In genomic region chr2:219462349-219462748, GRCh38 we compare ENCODE assay signal across 24 cellular contexts. TPM values are rescaled to one million over a fixed set of nuclear protein-coding genes. Genes with fewer than 3 reads are reported as not detected.
DNase-seq lines count a peak whose midpoint lies in the region; ATAC-seq and TF ChIP-seq lines count a peak whose summit lies in the region.
"Had no signal": no experiment of that assay in that cellular context is flagged by ENCODE, and none has a peak within 500 bp of the region (broad histone marks: within the 10 kb centered on the region; RNA-seq: fewer than 3 reads in every experiment).

No MANE protein-coding gene starts in this region.

- H3K36me3 ChIP-seq in esophagus muscularis mucosa (peaks cover 14 to 47% (median 29%) of the 10 kb centered on the region in 4 donors), tibial artery (peaks cover 59 to 65% (median 60%) of the 10 kb centered on the region in 3 donors)

- peaks cover 37% of the 10 kb centered on the region for H3K4me1 Mint-ChIP-seq in activated CD8-positive, alpha-beta T cell treated with anti-CD3 and anti-CD28 coated beads, Interleukin-2, amount 10 ng/mL, durations not matched to agents 7 days and 5 days (ENCODE audit: low read depth)
- peaks cover 14% of the 10 kb centered on the region for H3K4me1 Mint-ChIP-seq in activated CD8-positive, alpha-beta T cell treated with anti-CD3 and anti-CD28 coated beads for 36 hours (ENCODE audit: low read depth)
- H3K4me1 Mint-ChIP-seq in osteocyte (ENCODE audit: unreplicated experiment) (peaks cover 27% of the 10 kb centered on the region), nephron progenitor cell (peaks cover 47% of the 10 kb centered on the region)
- H3K4me1 Mint-ChIP-seq: IgD-negative memory B cell had no signal

- POLR2A ChIA-PET in activated CD8-positive, alpha-beta T cell treated with anti-CD3 and anti-CD28 coated beads, Interleukin-2, amount 10 ng/mL, durations not matched to agents 7 days and 5 days (lab: Charles Lee), result no interaction called here
- POLR2A ChIA-PET in activated CD8-positive, alpha-beta T cell treated with anti-CD3 and anti-CD28 coated beads for 36 hours (lab: Charles Lee), result no interaction called here

- intact Hi-C loops in activated CD8-positive, alpha-beta T cell treated with anti-CD3 and anti-CD28 coated beads for 36 hours (cut with micrococcal nuclease), result no loop called here
- intact Hi-C loops in esophagus muscularis mucosa (cut with DNase I) (no loop called here), tibial artery (cut with DNase I; ENCODE audit: low total_unique reads) (no loop called here)

- H3K4me1 ChIP-seq in esophagus muscularis mucosa, result peaks cover 47 to 100% (median 99%) of the 10 kb centered on the region in 4 donors
- H3K4me1 ChIP-seq in tibial artery, result peaks cover 5 to 97% (median 87%) of the 10 kb centered on the region in 4 donors

- no peak for TF ChIP-seq EP300 in esophagus muscularis mucosa (IDR thresholded peaks at IDR 0.05)

- H3K36me3 Mint-ChIP-seq in activated CD8-positive, alpha-beta T cell treated with anti-CD3 and anti-CD28 coated beads, Interleukin-2, amount 10 ng/mL, durations not matched to agents 7 days and 5 days (ENCODE audit: low read depth), result no peaks in the 10 kb centered on the region
- no peaks in the 10 kb centered on the region for H3K36me3 Mint-ChIP-seq in activated CD8-positive, alpha-beta T cell treated with anti-CD3 and anti-CD28 coated beads for 36 hours (ENCODE audit: low read depth)
- H3K36me3 Mint-ChIP-seq in osteocyte (ENCODE audit: unreplicated experiment), result no peaks in the 10 kb centered on the region
- H3K36me3 Mint-ChIP-seq in nephron progenitor cell (ENCODE audit: low read depth), result peaks cover 6% of the 10 kb centered on the region
- H3K36me3 Mint-ChIP-seq: CD4-positive, CD25-positive, alpha-beta regulatory T cell had no signal

- no peaks in the 10 kb centered on the region for H3K27me3 Mint-ChIP-seq in activated CD8-positive, alpha-beta T cell treated with anti-CD3 and anti-CD28 coated beads, Interleukin-2, amount 10 ng/mL, durations not matched to agents 7 days and 5 days (ENCODE audit: low read depth)
- no peaks in the 10 kb centered on the region for H3K27me3 Mint-ChIP-seq in activated CD8-positive, alpha-beta T cell treated with anti-CD3 and anti-CD28 coated beads for 36 hours
- H3K27me3 Mint-ChIP-seq in osteocyte (ENCODE audit: unreplicated experiment) (no peaks in the 10 kb centered on the region), nephron progenitor cell (ENCODE audit: low read depth, poor library complexity) (no peaks in the 10 kb centered on the region)
- H3K27me3 Mint-ChIP-seq: CD4-positive, CD25-positive, alpha-beta regulatory T cell had no signal

- no peak overlapping the region for H3K4me3 Mint-ChIP-seq in activated CD8-positive, alpha-beta T cell treated with anti-CD3 and anti-CD28 coated beads, Interleukin-2, amount 10 ng/mL, durations not matched to agents 7 days and 5 days
- H3K4me3 Mint-ChIP-seq in activated CD8-positive, alpha-beta T cell treated with anti-CD3 and anti-CD28 coated beads for 36 hours, result no peak overlapping the region
- H3K4me3 Mint-ChIP-seq in osteocyte (ENCODE audit: unreplicated experiment) (no peak overlapping the region), nephron progenitor cell (no peak overlapping the region)
- H3K4me3 Mint-ChIP-seq: CD4-positive, CD25-positive, alpha-beta regulatory T cell; GM23338; IgD-negative memory B cell had no signal

- WGBS in esophagus muscularis mucosa, result 77% methylated on average over 9 of the region's 9 CpGs

- DNase-seq in activated CD8-positive, alpha-beta T cell treated with anti-CD3 and anti-CD28 coated beads, Interleukin-2, amount 10 ng/mL, durations not matched to agents 7 days and 5 days, result no peak
- no peak for DNase-seq in activated CD8-positive, alpha-beta T cell treated with anti-CD3 and anti-CD28 coated beads for 36 hours
- no peak for DNase-seq in esophagus muscularis mucosa (ENCODE audit: extremely low spot score)
- DNase-seq in osteocyte (ENCODE audit: extremely low spot score, unreplicated experiment), result no peak
- no peak for DNase-seq in tibial artery
- DNase-seq in stimulated activated CD4-positive, alpha-beta T cell treated with anti-CD3 and anti-CD28 coated beads, Interleukin-1b, Interleukin-23, amount 100 ng/mL, for 48 hours, result no peak
- DNase-seq in nephron progenitor cell, result no peak
- no peak for DNase-seq in globus pallidus (ENCODE audit: low spot score)
- DNase-seq: CD4-positive, CD25-positive, alpha-beta regulatory T cell; COR-L47; GDM1; Kasumi-1; MG63; NCI-H1048; NCI-H1436 treated with DMSO at 0.1 percent for 48 hours; NCI-H2029; NCI-H345; NCI-H526; PC-3; RPMI8226 had no signal

- H3K4me3 ChIP-seq in esophagus muscularis mucosa, result peak overlapping the region in 2 of 4 donors; percentile 39 to 42
- H3K4me3 ChIP-seq in tibial artery, result no peak overlapping the region
- H3K4me3 ChIP-seq: GM23338, MG63 had no signal

- no peak for TF ChIP-seq POLR2A in esophagus muscularis mucosa (IDR thresholded peaks at IDR 0.05; ENCODE audit: low read depth)

- ATAC-seq in activated CD8-positive, alpha-beta T cell treated with anti-CD3 and anti-CD28 coated beads, Interleukin-2, amount 10 ng/mL, durations not matched to agents 7 days and 5 days, result no peak
- ATAC-seq in activated CD8-positive, alpha-beta T cell treated with anti-CD3 and anti-CD28 coated beads for 36 hours, result no peak
- ATAC-seq: PC-3 had no signal

- peak overlapping the region; percentile 52 for H3K27ac Mint-ChIP-seq in activated CD8-positive, alpha-beta T cell treated with anti-CD3 and anti-CD28 coated beads, Interleukin-2, amount 10 ng/mL, durations not matched to agents 7 days and 5 days
- H3K27ac Mint-ChIP-seq in activated CD8-positive, alpha-beta T cell treated with anti-CD3 and anti-CD28 coated beads for 36 hours, result no peak overlapping the region
- H3K27ac Mint-ChIP-seq in osteocyte (ENCODE audit: unreplicated experiment) (peak overlapping the region; percentile 31), nephron progenitor cell (no peak overlapping the region)
- H3K27ac Mint-ChIP-seq: GM23338, IgD-negative memory B cell had no signal

- H3K27ac ChIP-seq in esophagus muscularis mucosa (replicated peaks in 1 of 4) (peak overlapping the region; percentile 94 to 99 (median 96)), tibial artery (peak overlapping the region; percentile 96 to 97)
- H3K27ac ChIP-seq: 22Rv1 had no signal

- H3K9me3 Mint-ChIP-seq in activated CD8-positive, alpha-beta T cell treated with anti-CD3 and anti-CD28 coated beads, Interleukin-2, amount 10 ng/mL, durations not matched to agents 7 days and 5 days (ENCODE audit: insufficient read depth), result no peaks in the 10 kb centered on the region
- no peaks in the 10 kb centered on the region for H3K9me3 Mint-ChIP-seq in activated CD8-positive, alpha-beta T cell treated with anti-CD3 and anti-CD28 coated beads for 36 hours
- H3K9me3 Mint-ChIP-seq in osteocyte (ENCODE audit: unreplicated experiment), result no peaks in the 10 kb centered on the region
- H3K9me3 Mint-ChIP-seq in nephron progenitor cell, result no peaks in the 10 kb centered on the region
- H3K9me3 Mint-ChIP-seq: GM23338 had no signal

- no peaks in the 10 kb centered on the region for H3K9me3 ChIP-seq in esophagus muscularis mucosa
- H3K9me3 ChIP-seq in tibial artery, result no peaks in the 10 kb centered on the region
- H3K9me3 ChIP-seq: MG63 had no signal

- no peak for TF ChIP-seq CTCF in activated CD8-positive, alpha-beta T cell treated with anti-CD3 and anti-CD28 coated beads for 36 hours (IDR thresholded peaks at IDR 0.05)
- TF ChIP-seq CTCF in esophagus muscularis mucosa (IDR thresholded peaks at IDR 0.05), result no peak
- no peak for TF ChIP-seq CTCF in osteocyte (IDR thresholded peaks at IDR 0.05)
- TF ChIP-seq CTCF in tibial artery (IDR thresholded peaks at IDR 0.05), result no peak
- no peak for TF ChIP-seq CTCF in nephron progenitor cell (IDR thresholded peaks at IDR 0.05)

- CTCF ChIA-PET in activated CD8-positive, alpha-beta T cell treated with anti-CD3 and anti-CD28 coated beads, Interleukin-2, amount 10 ng/mL, durations not matched to agents 7 days and 5 days (lab: Charles Lee), result interaction anchor here (1.2 to 1.7 kb wide), 3 partner anchors 13 to 59 kb away, joined by 3 to 5 read pairs (median 4); a partner anchor contains a TSS
- CTCF ChIA-PET in activated CD8-positive, alpha-beta T cell treated with anti-CD3 and anti-CD28 coated beads for 36 hours (lab: Charles Lee), result interaction anchor here (0.9 to 2.2 kb wide), 8 partner anchors 32 to 181 kb away, joined by 3 to 10 read pairs (median 4); partner anchors contain the start of gene GMPPA

- H3K27me3 ChIP-seq in esophagus muscularis mucosa (peaks cover 0 to 6% (median 0%) of the 10 kb centered on the region in 4 donors), tibial artery (no peaks in the 10 kb centered on the region)
- H3K27me3 ChIP-seq: MG63 had no signal

RNA-seq across cellular contexts. Expression of gene SPEG, which starts 27.7 kb away (rescaled TPM):
- total RNA-seq in activated CD8-positive, alpha-beta T cell treated with anti-CD3 and anti-CD28 coated beads, Interleukin-2, amount 10 ng/mL, durations not matched to agents 7 days and 5 days, result 10 to 100 TPM; 10.8 to 11.6 TPM
- 1 to 10 TPM; 2.1 to 2.3 TPM for total RNA-seq in activated CD8-positive, alpha-beta T cell treated with anti-CD3 and anti-CD28 coated beads for 36 hours
- total RNA-seq in esophagus muscularis mucosa (100 to 1,000 TPM; 115 to 251 (median 180) TPM), osteocyte (27.0 and 30.3 TPM in 2 replicates)

RNA-seq across cellular contexts. Expression of gene GMPPA, which starts 36.3 kb away (rescaled TPM):
- 10 to 100 TPM; 37.8 to 41.2 TPM for total RNA-seq in activated CD8-positive, alpha-beta T cell treated with anti-CD3 and anti-CD28 coated beads, Interleukin-2, amount 10 ng/mL, durations not matched to agents 7 days and 5 days
- total RNA-seq in activated CD8-positive, alpha-beta T cell treated with anti-CD3 and anti-CD28 coated beads for 36 hours, result 10 to 100 TPM; 32.4 to 34.2 TPM
- 10 to 100 TPM; 16.2 to 32.6 (median 19.9) TPM for total RNA-seq in esophagus muscularis mucosa
- 41.4 and 42.5 TPM in 2 replicates for total RNA-seq in osteocyte

RNA-seq across cellular contexts. Expression of gene DES, which starts 44.2 kb away (rescaled TPM):
- not detected for total RNA-seq in activated CD8-positive, alpha-beta T cell treated with anti-CD3 and anti-CD28 coated beads, Interleukin-2, amount 10 ng/mL, durations not matched to agents 7 days and 5 days
- not detected for total RNA-seq in activated CD8-positive, alpha-beta T cell treated with anti-CD3 and anti-CD28 coated beads for 36 hours
- total RNA-seq in esophagus muscularis mucosa (over 10,000 TPM; 19,781 to 23,770 (median 22,752) TPM), osteocyte (not detected in 2 replicates)
- total RNA-seq: CD4-positive, CD25-positive, alpha-beta regulatory T cell; PC-3 had no signal

RNA-seq across cellular contexts. Expression of gene ASIC4, which starts 51.9 kb away (rescaled TPM):
- not detected for total RNA-seq in activated CD8-positive, alpha-beta T cell treated with anti-CD3 and anti-CD28 coated beads, Interleukin-2, amount 10 ng/mL, durations not matched to agents 7 days and 5 days
- total RNA-seq in activated CD8-positive, alpha-beta T cell treated with anti-CD3 and anti-CD28 coated beads for 36 hours, result not detected
- total RNA-seq in esophagus muscularis mucosa, result not detected
- 0.11 and 0.13 TPM in 2 replicates for total RNA-seq in osteocyte
- total RNA-seq: Daoy had no signal

Comparison
In these comparisons a context has a peak if more than half of its experiments do, and no peak if none do; other contexts are left out.
1. H3K27ac Mint-ChIP-seq: peak in activated CD8-positive, alpha-beta T cell treated with anti-CD3 and anti-CD28 coated beads, Interleukin-2, amount 10 ng/mL, durations not matched to agents 7 days and 5 days (single experiment) and osteocyte (single experiment); none in activated CD8-positive, alpha-beta T cell treated with anti-CD3 and anti-CD28 coated beads for 36 hours (single experiment) and nephron progenitor cell (single experiment).
2. RNA of gene DES, which starts 44.2 kb away (total RNA-seq): 19,781 to 23,770 TPM in esophagus muscularis mucosa; not detected in osteocyte, not detected in activated CD8-positive, alpha-beta T cell treated with anti-CD3 and anti-CD28 coated beads, Interleukin-2, amount 10 ng/mL, durations not matched to agents 7 days and 5 days and not detected in activated CD8-positive, alpha-beta T cell treated with anti-CD3 and anti-CD28 coated beads for 36 hours; every median in the first group is over 1,000 times any median in the second.